Comparison of ENCODE assay signal across 1 cellular context in the genomic region with DNA sequence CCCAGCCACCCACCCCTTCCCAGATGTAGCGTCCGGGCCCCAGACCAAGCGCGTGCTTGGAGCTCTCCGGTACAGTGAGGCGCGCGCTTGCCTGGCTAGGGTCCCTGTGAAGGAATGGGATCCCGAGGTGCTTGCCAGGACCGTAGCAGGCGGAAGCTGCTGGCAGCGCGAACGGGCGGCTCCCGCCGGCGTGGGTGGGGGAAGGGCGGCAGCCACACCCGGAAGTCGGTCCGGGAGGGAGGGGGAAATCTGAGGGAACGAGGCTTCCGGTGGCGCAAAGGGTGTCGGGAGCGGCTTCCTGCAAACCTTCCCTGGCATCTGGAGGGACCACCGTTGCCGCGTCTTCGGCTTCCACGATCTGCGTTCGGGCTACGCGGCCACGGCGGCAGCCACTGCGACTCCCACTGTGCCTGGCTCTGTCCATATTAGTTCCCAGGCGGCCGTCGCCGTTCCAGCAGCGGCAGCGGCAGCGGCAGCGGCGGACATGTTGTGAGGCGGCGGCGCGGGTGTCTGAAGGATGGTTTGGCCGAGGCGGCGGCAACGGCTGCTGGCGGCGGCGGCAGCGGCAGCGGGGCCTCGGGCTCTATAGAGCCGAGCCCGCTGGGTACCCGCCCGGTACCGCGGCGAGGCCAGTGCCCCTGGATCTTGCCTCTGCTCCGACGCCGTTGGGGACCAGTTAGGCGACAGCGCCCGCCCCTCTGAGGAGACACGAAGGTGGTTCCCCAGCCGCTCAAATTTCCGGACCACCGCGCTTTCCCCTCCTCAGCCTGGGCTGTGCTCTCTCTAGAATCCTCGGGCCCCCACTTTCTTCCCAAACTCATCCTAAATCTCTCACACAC.
A peak's percentile ranks its signal among the peaks of the same experiment; 100 is the strongest.
TF ChIP-seq lines count a peak whose summit lies in the region.

DR1 (plus strand) TSS at position 275 of the 839 bp plus-strand sequence. CDS start 739 bp downstream, outside the sequence.

TF ChIP-seq in WTC11, 78 proteins besides CTCF, POLR2A, EP300 and RAD21 (continued from another document and continues in another):
- TF ChIP-seq, protein P1, sequence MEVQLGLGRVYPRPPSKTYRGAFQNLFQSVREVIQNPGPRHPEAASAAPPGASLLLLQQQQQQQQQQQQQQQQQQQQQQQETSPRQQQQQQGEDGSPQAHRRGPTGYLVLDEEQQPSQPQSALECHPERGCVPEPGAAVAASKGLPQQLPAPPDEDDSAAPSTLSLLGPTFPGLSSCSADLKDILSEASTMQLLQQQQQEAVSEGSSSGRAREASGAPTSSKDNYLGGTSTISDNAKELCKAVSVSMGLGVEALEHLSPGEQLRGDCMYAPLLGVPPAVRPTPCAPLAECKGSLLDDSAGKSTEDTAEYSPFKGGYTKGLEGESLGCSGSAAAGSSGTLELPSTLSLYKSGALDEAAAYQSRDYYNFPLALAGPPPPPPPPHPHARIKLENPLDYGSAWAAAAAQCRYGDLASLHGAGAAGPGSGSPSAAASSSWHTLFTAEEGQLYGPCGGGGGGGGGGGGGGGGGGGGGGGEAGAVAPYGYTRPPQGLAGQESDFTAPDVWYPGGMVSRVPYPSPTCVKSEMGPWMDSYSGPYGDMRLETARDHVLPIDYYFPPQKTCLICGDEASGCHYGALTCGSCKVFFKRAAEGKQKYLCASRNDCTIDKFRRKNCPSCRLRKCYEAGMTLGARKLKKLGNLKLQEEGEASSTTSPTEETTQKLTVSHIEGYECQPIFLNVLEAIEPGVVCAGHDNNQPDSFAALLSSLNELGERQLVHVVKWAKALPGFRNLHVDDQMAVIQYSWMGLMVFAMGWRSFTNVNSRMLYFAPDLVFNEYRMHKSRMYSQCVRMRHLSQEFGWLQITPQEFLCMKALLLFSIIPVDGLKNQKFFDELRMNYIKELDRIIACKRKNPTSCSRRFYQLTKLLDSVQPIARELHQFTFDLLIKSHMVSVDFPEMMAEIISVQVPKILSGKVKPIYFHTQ (CRISPR knock-in tag; IDR thresholded peaks at IDR 0.05) = no peak
- peak; percentile 88 for TF ChIP-seq SMAD3 (CRISPR knock-in tag; IDR thresholded peaks at IDR 0.05; ENCODE audit: borderline replicate concordance)
- TF ChIP-seq ZNF138 (CRISPR knock-in tag; conservative IDR thresholded peaks at IDR 0.05) = 0 out of 2 replicates have a peak, but pooled peaks have one; percentile 68
- TF ChIP-seq ZSCAN18 (CRISPR knock-in tag; IDR thresholded peaks at IDR 0.05) = no peak
- TF ChIP-seq FOXP1 (CRISPR knock-in tag; IDR thresholded peaks at IDR 0.05; ENCODE audit: borderline replicate concordance) = peak; percentile 81
- TF ChIP-seq TEAD4 (CRISPR knock-in tag; IDR thresholded peaks at IDR 0.05) = no peak
- peak; percentile 90; the same call in 1 of the 2 replicates for TF ChIP-seq STAT6 (CRISPR knock-in tag; conservative IDR thresholded peaks at IDR 0.05; ENCODE audit: low read depth)
- TF ChIP-seq IRF1 (CRISPR knock-in tag; IDR thresholded peaks at IDR 0.05) = no peak
- TF ChIP-seq ZNF532 (CRISPR knock-in tag; IDR thresholded peaks at IDR 0.05; ENCODE audit: borderline replicate concordance) = no peak
- TF ChIP-seq ZNF219 (CRISPR knock-in tag; IDR thresholded peaks at IDR 0.05; ENCODE audit: borderline replicate concordance) = no peak
- TF ChIP-seq MYBL2 (CRISPR knock-in tag; IDR thresholded peaks at IDR 0.05) = peak; percentile 94
- no peak for TF ChIP-seq FOXJ3 (CRISPR knock-in tag; IDR thresholded peaks at IDR 0.05; ENCODE audit: borderline replicate concordance)
- no peak for TF ChIP-seq JAZF1 (CRISPR knock-in tag; IDR thresholded peaks at IDR 0.05)
- TF ChIP-seq CDX4 (CRISPR knock-in tag; IDR thresholded peaks at IDR 0.05; ENCODE audit: borderline replicate concordance) = no peak
- no peak for TF ChIP-seq PRRX2 (CRISPR knock-in tag; IDR thresholded peaks at IDR 0.05)
- no peak for TF ChIP-seq MXD4 (CRISPR knock-in tag; IDR thresholded peaks at IDR 0.05; ENCODE audit: borderline replicate concordance)
- peak; percentile 77 for TF ChIP-seq GABPB1 (CRISPR knock-in tag; IDR thresholded peaks at IDR 0.05)
- no peak for TF ChIP-seq IRF2 (CRISPR knock-in tag; IDR thresholded peaks at IDR 0.05; ENCODE audit: borderline replicate concordance, low read depth)
- TF ChIP-seq TEAD1 (CRISPR knock-in tag; IDR thresholded peaks at IDR 0.05) = peak; percentile 91; the same call in 1 of the 2 replicates
- no peak for TF ChIP-seq ATF6 (CRISPR knock-in tag; IDR thresholded peaks at IDR 0.05)
- TF ChIP-seq RORB (CRISPR knock-in tag; IDR thresholded peaks at IDR 0.05) = no peak
- no peak for TF ChIP-seq JUN (CRISPR knock-in tag; IDR thresholded peaks at IDR 0.05)
- no peak for TF ChIP-seq AFF4 (CRISPR knock-in tag; IDR thresholded peaks at IDR 0.05; ENCODE audit: borderline replicate concordance)
- TF ChIP-seq SP1 (CRISPR knock-in tag; conservative IDR thresholded peaks at IDR 0.05) = peak; percentile 83
- no peak for TF ChIP-seq ERG (CRISPR knock-in tag; IDR thresholded peaks at IDR 0.05)
- TF ChIP-seq ZNF396 (CRISPR knock-in tag; IDR thresholded peaks at IDR 0.05; ENCODE audit: borderline replicate concordance) = no peak
